29 cellular contexts compared by ENCODE assay signal in genomic region chr14:102955636-102956035, GRCh38.
"Had no signal": no experiment of that assay in that cellular context is flagged by ENCODE, and none has a peak within 500 bp of the region (broad histone marks: within the 10 kb centered on the region; RNA-seq: fewer than 3 reads in every experiment).

No MANE protein-coding gene starts in this region.

- DNase-seq: activated CD4-positive, alpha-beta memory T cell treated with anti-CD3 and anti-CD28 coated beads, Interleukin-2, amount 10 ng/mL, durations not matched to agents 7 days and 5 days; activated CD4-positive, alpha-beta T cell treated with anti-CD3 and anti-CD28 coated beads, Interleukin-2, amount 10 ng/mL, durations not matched to agents 7 days and 5 days; activated CD4-positive, CD25-positive, alpha-beta regulatory T cell treated with anti-CD3 and anti-CD28 coated beads, Interleukin-2, amount 50 U/mL, for 72 hours; activated CD8-positive, alpha-beta memory T cell treated with anti-CD3 and anti-CD28 coated beads, Interleukin-2, amount 50 U/mL, for 48 hours; activated gamma-delta T cell; activated naive CD4-positive, alpha-beta T cell treated with anti-CD3 and anti-CD28 coated beads, Interleukin-2, amount 10 ng/mL, durations not matched to agents 7 days and 5 days; activated naive CD8-positive, alpha-beta T cell treated with anti-CD3 and anti-CD28 coated beads, Interleukin-2, amount 10 ng/mL, durations not matched to agents 7 days and 5 days; activated T-cell treated with anti-CD3 and anti-CD28 coated beads, Interleukin-2, amount 50 U/mL, for 24 hours; amniotic stem cell; brain microvascular endothelial cell; caudate nucleus; esophagus squamous epithelium; left colon; lower lobe of right lung; mesendoderm; natural killer cell; stimulated activated CD4-positive, alpha-beta T cell treated with anti-CD3 and anti-CD28 coated beads, Interleukin-1b, Interleukin-23, amount 100 ng/mL, for 48 hours; stimulated activated CD4-positive, alpha-beta T cell treated with anti-CD3 and anti-CD28 coated beads, Interleukin-4, amount 100 ng/mL, for 4 hours; stimulated activated CD8-positive, alpha-beta memory T cell treated with anti-CD3 and anti-CD28 coated beads, Interleukin-4, amount 100 ng/mL, for 48 hours; stimulated activated naive B cell treated with anti-CD40 and anti-IgM and Interleukin-4, amounts not matched to agents 10 μg/mL and 1 μg/mL and 100 μg/mL, for 72 hours; stomach; T-helper 17 cell; T1000; transverse colon had no signal

- H3K27ac ChIP-seq: brain microvascular endothelial cell, epithelial cell of prostate, esophagus squamous epithelium, gastroesophageal sphincter, hepatocyte, lower lobe of right lung, right atrium auricular region, stomach, transverse colon had no signal

- ATAC-seq: gastroesophageal sphincter; left colon; lower lobe of right lung; natural killer cell; stimulated activated naive B cell treated with anti-CD40 and anti-IgM and Interleukin-4, amounts not matched to agents 10 μg/mL and 1 μg/mL and 100 μg/mL, for 72 hours; T-helper 17 cell had no signal

- H3K4me1 Mint-ChIP-seq: activated CD4-positive, alpha-beta memory T cell treated with anti-CD3 and anti-CD28 coated beads, Interleukin-2, amount 10 ng/mL, durations not matched to agents 7 days and 5 days; activated CD4-positive, alpha-beta T cell treated with anti-CD3 and anti-CD28 coated beads, Interleukin-2, amount 10 ng/mL, durations not matched to agents 7 days and 5 days; activated naive CD4-positive, alpha-beta T cell treated with anti-CD3 and anti-CD28 coated beads, Interleukin-2, amount 10 ng/mL, durations not matched to agents 7 days and 5 days; activated naive CD8-positive, alpha-beta T cell treated with anti-CD3 and anti-CD28 coated beads, Interleukin-2, amount 10 ng/mL, durations not matched to agents 7 days and 5 days; natural killer cell; stimulated activated naive B cell treated with anti-CD40 and anti-IgM and Interleukin-4, amounts not matched to agents 10 μg/mL and 1 μg/mL and 100 μg/mL, for 72 hours; T-helper 17 cell had no signal

- H3K27me3 Mint-ChIP-seq: activated CD4-positive, alpha-beta memory T cell treated with anti-CD3 and anti-CD28 coated beads, Interleukin-2, amount 10 ng/mL, durations not matched to agents 7 days and 5 days; activated CD4-positive, alpha-beta T cell treated with anti-CD3 and anti-CD28 coated beads, Interleukin-2, amount 10 ng/mL, durations not matched to agents 7 days and 5 days; activated naive CD8-positive, alpha-beta T cell treated with anti-CD3 and anti-CD28 coated beads, Interleukin-2, amount 10 ng/mL, durations not matched to agents 7 days and 5 days; activated T-cell treated with anti-CD3 and anti-CD28 coated beads, Interleukin-2, amount 50 U/mL, for 24 hours; dendritic cell treated with granulocyte-macrophage colony-stimulating factor and Interleukin-4, amounts not matched to agents 40 ng/mL and 50 ng/mL, for 4 days; stimulated activated naive B cell treated with anti-CD40 and anti-IgM and Interleukin-4, amounts not matched to agents 10 μg/mL and 1 μg/mL and 100 μg/mL, for 72 hours; T-helper 17 cell had no signal

- H3K9me3 Mint-ChIP-seq: activated CD4-positive, alpha-beta memory T cell treated with anti-CD3 and anti-CD28 coated beads, Interleukin-2, amount 10 ng/mL, durations not matched to agents 7 days and 5 days; activated CD4-positive, alpha-beta T cell treated with anti-CD3 and anti-CD28 coated beads, Interleukin-2, amount 10 ng/mL, durations not matched to agents 7 days and 5 days; activated naive CD4-positive, alpha-beta T cell treated with anti-CD3 and anti-CD28 coated beads, Interleukin-2, amount 10 ng/mL, durations not matched to agents 7 days and 5 days; activated naive CD8-positive, alpha-beta T cell treated with anti-CD3 and anti-CD28 coated beads, Interleukin-2, amount 10 ng/mL, durations not matched to agents 7 days and 5 days; activated T-cell treated with anti-CD3 and anti-CD28 coated beads, Interleukin-2, amount 50 U/mL, for 24 hours; dendritic cell treated with granulocyte-macrophage colony-stimulating factor and Interleukin-4, amounts not matched to agents 40 ng/mL and 50 ng/mL, for 4 days; natural killer cell; stimulated activated naive B cell treated with anti-CD40 and anti-IgM and Interleukin-4, amounts not matched to agents 10 μg/mL and 1 μg/mL and 100 μg/mL, for 72 hours had no signal

- H3K4me3 Mint-ChIP-seq: activated CD4-positive, alpha-beta memory T cell treated with anti-CD3 and anti-CD28 coated beads, Interleukin-2, amount 10 ng/mL, durations not matched to agents 7 days and 5 days; activated CD4-positive, alpha-beta T cell treated with anti-CD3 and anti-CD28 coated beads, Interleukin-2, amount 10 ng/mL, durations not matched to agents 7 days and 5 days; activated naive CD4-positive, alpha-beta T cell treated with anti-CD3 and anti-CD28 coated beads, Interleukin-2, amount 10 ng/mL, durations not matched to agents 7 days and 5 days; activated naive CD8-positive, alpha-beta T cell treated with anti-CD3 and anti-CD28 coated beads, Interleukin-2, amount 10 ng/mL, durations not matched to agents 7 days and 5 days; activated T-cell treated with anti-CD3 and anti-CD28 coated beads, Interleukin-2, amount 50 U/mL, for 24 hours; dendritic cell treated with granulocyte-macrophage colony-stimulating factor and Interleukin-4, amounts not matched to agents 40 ng/mL and 50 ng/mL, for 4 days; natural killer cell; stimulated activated naive B cell treated with anti-CD40 and anti-IgM and Interleukin-4, amounts not matched to agents 10 μg/mL and 1 μg/mL and 100 μg/mL, for 72 hours; T-helper 17 cell had no signal

- H3K27ac Mint-ChIP-seq: activated CD4-positive, alpha-beta memory T cell treated with anti-CD3 and anti-CD28 coated beads, Interleukin-2, amount 10 ng/mL, durations not matched to agents 7 days and 5 days; activated CD4-positive, alpha-beta T cell treated with anti-CD3 and anti-CD28 coated beads, Interleukin-2, amount 10 ng/mL, durations not matched to agents 7 days and 5 days; activated naive CD4-positive, alpha-beta T cell treated with anti-CD3 and anti-CD28 coated beads, Interleukin-2, amount 10 ng/mL, durations not matched to agents 7 days and 5 days; activated naive CD8-positive, alpha-beta T cell treated with anti-CD3 and anti-CD28 coated beads, Interleukin-2, amount 10 ng/mL, durations not matched to agents 7 days and 5 days; activated T-cell treated with anti-CD3 and anti-CD28 coated beads, Interleukin-2, amount 50 U/mL, for 24 hours; dendritic cell treated with granulocyte-macrophage colony-stimulating factor and Interleukin-4, amounts not matched to agents 40 ng/mL and 50 ng/mL, for 4 days; natural killer cell; stimulated activated naive B cell treated with anti-CD40 and anti-IgM and Interleukin-4, amounts not matched to agents 10 μg/mL and 1 μg/mL and 100 μg/mL, for 72 hours; T-helper 17 cell had no signal

- H3K36me3 Mint-ChIP-seq: activated naive CD4-positive, alpha-beta T cell treated with anti-CD3 and anti-CD28 coated beads, Interleukin-2, amount 10 ng/mL, durations not matched to agents 7 days and 5 days; activated naive CD8-positive, alpha-beta T cell treated with anti-CD3 and anti-CD28 coated beads, Interleukin-2, amount 10 ng/mL, durations not matched to agents 7 days and 5 days; natural killer cell had no signal
